In genomic region chr1:100948721-100949400, GRCh38 we compare ENCODE assay signal across 7 cellular contexts. TPM values are rescaled to one million over a fixed set of nuclear protein-coding genes. Genes with fewer than 3 reads are reported as not detected.
DNase-seq lines count a peak whose midpoint lies in the region; ATAC-seq and TF ChIP-seq lines count a peak whose summit lies in the region.
"Not testable (repeated sequence)": the region's sequence is repeated elsewhere in the genome, so short reads cannot be mapped to it uniquely, and the experiment has no call there.

No MANE protein-coding gene starts in this region.

- not testable (repeated sequence) for H3K9me3 ChIP-seq in H9 (ENCODE audit: control insufficient read depth, low read depth, low read length); PC-9 (ENCODE audit: insufficient read depth, low read depth)
- peaks cover 0 to 23% (median 2%) of the 10 kb centered on the region in 8 donors for H3K9me3 ChIP-seq in spleen

- intact Hi-C loops in PC-9 (cut with micrococcal nuclease; ENCODE audit: unreplicated experiment); spleen (cut with DNase I; ENCODE audit: low total_unique reads): not testable (repeated sequence)

- H3K4ac ChIP-seq in H9 (ENCODE audit: low read depth, low read length); mesendoderm (ENCODE audit: low read depth, low read length): not testable (repeated sequence)

- not testable (repeated sequence) for H2BK20ac ChIP-seq in H9 (ENCODE audit: low read depth, low read length, poor library complexity, severe bottlenecking)

- H3K79me2 ChIP-seq in H9 (ENCODE audit: insufficient read depth, low read length); mesendoderm (ENCODE audit: control insufficient read depth, insufficient read depth, low read length): not testable (repeated sequence)
- H3K79me2 ChIP-seq in PC-9 (ENCODE audit: low read depth) = peaks cover 28% of the 10 kb centered on the region; the same call in 1 of the 2 replicates

- H3K9ac ChIP-seq in H9 (ENCODE audit: extremely low read depth, insufficient read length, low read length); mesendoderm (ENCODE audit: low read length): not testable (repeated sequence)

- not testable (repeated sequence) for H3K18ac ChIP-seq in H9 (ENCODE audit: insufficient read length, low read depth, low read length); mesendoderm (ENCODE audit: low read length)

- not testable (repeated sequence) for H3K27ac ChIP-seq in H9 (ENCODE audit: insufficient read length, low read depth, low read length); PC-9; mesendoderm (ENCODE audit: low read depth, low read length)
- peak overlapping the region; percentile 6 to 84 (median 50) for H3K27ac ChIP-seq in spleen

- not testable (repeated sequence) for H2BK12ac ChIP-seq in H9 (ENCODE audit: insufficient read length, low read depth, low read length)

- H3K23ac ChIP-seq in H9 (ENCODE audit: insufficient read length, low read depth, low read length); mesendoderm (ENCODE audit: low read length): not testable (repeated sequence)

- POLR2A ChIA-PET in PC-9 (lab: Charles Lee; ENCODE audit: unreplicated experiment) = not testable (repeated sequence)
- POLR2A ChIA-PET in activated CD4-positive, alpha-beta memory T cell treated with anti-CD3 and anti-CD28 coated beads, Interleukin-2, amount 10 ng/mL, durations not matched to agents 7 days and 5 days (lab: Charles Lee) = interaction anchor here (0.7 to 3.6 kb wide), 21 partner anchors 8 to 345 kb away, joined by 3 to 26 read pairs (median 4); partner anchors contain the start of gene S1PR1

- H3K4me2 ChIP-seq in H9 (ENCODE audit: insufficient read depth, insufficient read length, low read length); mesendoderm (ENCODE audit: low read length): not testable (repeated sequence)
- 0 out of 2 replicates have a peak overlapping the region, but pooled peaks have one; percentile 4 for H3K4me2 ChIP-seq in PC-9

- peaks cover 19 to 26% of the 10 kb centered on the region in 2 experiments for H3K9me3 Mint-ChIP-seq in H9
- peaks cover 59% of the 10 kb centered on the region for H3K9me3 Mint-ChIP-seq in activated CD4-positive, alpha-beta memory T cell treated with anti-CD3 and anti-CD28 coated beads, Interleukin-2, amount 10 ng/mL, durations not matched to agents 7 days and 5 days
- H3K9me3 Mint-ChIP-seq in activated naive CD4-positive, alpha-beta T cell treated with anti-CD3 and anti-CD28 coated beads, Interleukin-2, amount 50 U/mL, for 72 hours = peaks cover 23 to 54% of the 10 kb centered on the region in 2 donors

- H3F3A ChIP-seq in PC-9 (ENCODE audit: insufficient read depth, low read depth) = not testable (repeated sequence)

- DNase-seq in H9; PC-9; activated CD4-positive, alpha-beta memory T cell treated with anti-CD3 and anti-CD28 coated beads, Interleukin-2, amount 10 ng/mL, durations not matched to agents 7 days and 5 days; activated naive CD4-positive, alpha-beta T cell treated with anti-CD3 and anti-CD28 coated beads, Interleukin-2, amount 50 U/mL, for 72 hours (ENCODE audit: low spot score in 2 of 2); mesendoderm; spleen: not testable (repeated sequence)
- peak; percentile 58 for DNase-seq in epithelial cell of esophagus (ENCODE audit: low read depth)

- peak overlapping the region; percentile 76 to 97 (median 85); a peak in 6 of 7 replicates for H3K27ac Mint-ChIP-seq in H9
- peak overlapping the region; percentile 93 for H3K27ac Mint-ChIP-seq in activated CD4-positive, alpha-beta memory T cell treated with anti-CD3 and anti-CD28 coated beads, Interleukin-2, amount 10 ng/mL, durations not matched to agents 7 days and 5 days
- peak overlapping the region; percentile 32 to 89 for H3K27ac Mint-ChIP-seq in activated naive CD4-positive, alpha-beta T cell treated with anti-CD3 and anti-CD28 coated beads, Interleukin-2, amount 50 U/mL, for 72 hours

- H3K4me3 ChIP-seq in PC-9; epithelial cell of esophagus (ENCODE audit: low read length); mesendoderm (ENCODE audit: low read length): not testable (repeated sequence)
- peak overlapping the region in 1 of 8 donors; percentile 53 for H3K4me3 ChIP-seq in spleen

- H3K36me3 Mint-ChIP-seq in H9 (ENCODE audit: insufficient read depth in 1 of 3, low read depth in 3 of 3) = peaks cover 45 to 53% (median 50%) of the 10 kb centered on the region in 3 experiments
- H3K36me3 Mint-ChIP-seq in activated CD4-positive, alpha-beta memory T cell treated with anti-CD3 and anti-CD28 coated beads, Interleukin-2, amount 10 ng/mL, durations not matched to agents 7 days and 5 days (ENCODE audit: low read depth) = peaks cover 91% of the 10 kb centered on the region
- H3K36me3 Mint-ChIP-seq in activated naive CD4-positive, alpha-beta T cell treated with anti-CD3 and anti-CD28 coated beads, Interleukin-2, amount 50 U/mL, for 72 hours = peaks cover 69 to 86% of the 10 kb centered on the region in 2 donors

- H3K27me3 ChIP-seq in H9 (ENCODE audit: insufficient read depth, low read length); PC-9 (ENCODE audit: insufficient read depth, low read depth); mesendoderm (ENCODE audit: insufficient read depth, low read length, poor library complexity); spleen (replicated peaks in 1 of 7): not testable (repeated sequence)

- not testable (repeated sequence) for TF ChIP-seq POLR2A in spleen (IDR thresholded peaks at IDR 0.05)

- not testable (repeated sequence) for H3K9me2 ChIP-seq in PC-9 (ENCODE audit: insufficient read depth)

- not testable (repeated sequence) for H3K4me3 Mint-ChIP-seq in H9
- peak overlapping the region; percentile 56 for H3K4me3 Mint-ChIP-seq in activated CD4-positive, alpha-beta memory T cell treated with anti-CD3 and anti-CD28 coated beads, Interleukin-2, amount 10 ng/mL, durations not matched to agents 7 days and 5 days

- not testable (repeated sequence) for H4K8ac ChIP-seq in H9 (replicated peaks; ENCODE audit: insufficient read length, low read depth, low read length); mesendoderm (ENCODE audit: low read depth, low read length)

- H2BK120ac ChIP-seq in H9 (ENCODE audit: low read depth, low read length, poor library complexity, severe bottlenecking); mesendoderm (ENCODE audit: low read depth, low read length): not testable (repeated sequence)

- not testable (repeated sequence) for H2BK5ac ChIP-seq in H9 (ENCODE audit: insufficient read length, low read length); mesendoderm (ENCODE audit: low read length)

- not testable (repeated sequence) for H3K23me2 ChIP-seq in H9 (ENCODE audit: insufficient read length, low read depth, low read length, poor library complexity, severe bottlenecking)

- ATAC-seq in activated naive CD4-positive, alpha-beta T cell treated with anti-CD3 and anti-CD28 coated beads, Interleukin-2, amount 50 U/mL, for 72 hours = not testable (repeated sequence)

- H4K91ac ChIP-seq in H9 (ENCODE audit: insufficient read length, low read depth, low read length) = not testable (repeated sequence)

- not testable (repeated sequence) for H3K27me3 Mint-ChIP-seq in H9 (ENCODE audit: low read depth); activated CD4-positive, alpha-beta memory T cell treated with anti-CD3 and anti-CD28 coated beads, Interleukin-2, amount 10 ng/mL, durations not matched to agents 7 days and 5 days

- H3K14ac ChIP-seq in H9 (ENCODE audit: insufficient read depth, low read length) = not testable (repeated sequence)

- not testable (repeated sequence) for H4K5ac ChIP-seq in H9 (ENCODE audit: insufficient read length, low read depth, low read length); mesendoderm (ENCODE audit: low read length)

- CTCF ChIA-PET in PC-9 (lab: Charles Lee) = interaction anchor here (0.5 to 1.7 kb wide), 4 partner anchors 54 to 340 kb away, joined by 3 to 5 read pairs (median 3); partner anchors contain the start of gene EXTL2
- CTCF ChIA-PET in activated CD4-positive, alpha-beta memory T cell treated with anti-CD3 and anti-CD28 coated beads, Interleukin-2, amount 10 ng/mL, durations not matched to agents 7 days and 5 days (lab: Charles Lee) = interaction anchor here (1.0 to 2.8 kb wide), 16 partner anchors 13 to 361 kb away, joined by 3 to 14 read pairs (median 4); no protein-coding TSS in a partner anchor

- not testable (repeated sequence) for H2AK5ac ChIP-seq in H9 (ENCODE audit: insufficient read length, low read length); mesendoderm (ENCODE audit: low read length)

- H3K56ac ChIP-seq in H9 (ENCODE audit: insufficient read length, low read depth, low read length) = not testable (repeated sequence)
- peak overlapping the region; percentile 52 for H3K56ac ChIP-seq in mesendoderm (ENCODE audit: low read length)

- peaks cover 50 to 54% of the 10 kb centered on the region in 2 experiments for H3K4me1 Mint-ChIP-seq in H9
- H3K4me1 Mint-ChIP-seq in activated CD4-positive, alpha-beta memory T cell treated with anti-CD3 and anti-CD28 coated beads, Interleukin-2, amount 10 ng/mL, durations not matched to agents 7 days and 5 days = peaks cover 66% of the 10 kb centered on the region

- H3K36me3 ChIP-seq in PC-9 (ENCODE audit: low read depth) (peaks cover 21% of the 10 kb centered on the region; the same call in 1 of the 2 replicates), spleen (peaks cover 0 to 40% (median 6%) of the 10 kb centered on the region in 6 donors)
- not testable (repeated sequence) for H3K36me3 ChIP-seq in mesendoderm (ENCODE audit: control insufficient read depth, insufficient read depth, low read length)

- WGBS in H9 (ENCODE audit: extremely low coverage, insufficient read length, low lambda C conversion rate) = no CpG with 5 or more reads among the region's 6 CpGs
- no CpG with 5 or more reads among the region's 6 CpGs for WGBS in mesendoderm (ENCODE audit: extremely low coverage, insufficient coverage, low lambda C conversion rate)
- 77 to 88% (median 85%) methylated on average over 6 of the region's 6 CpGs for WGBS in spleen, 5 donors

- H3K79me1 ChIP-seq in H9 (ENCODE audit: insufficient read depth, low read depth, low read length, poor library complexity, severe bottlenecking); mesendoderm (ENCODE audit: low read length): not testable (repeated sequence)

- not testable (repeated sequence) for H4K20me1 ChIP-seq in H9 (ENCODE audit: control insufficient read depth, insufficient read depth, insufficient read length)
- H4K20me1 ChIP-seq in PC-9 (ENCODE audit: insufficient read depth) = peaks cover 14% of the 10 kb centered on the region

- not testable (repeated sequence) for TF ChIP-seq CTCF in H9 (conservative IDR thresholded peaks at IDR 0.05); PC-9 (conservative IDR thresholded peaks at IDR 0.05); epithelial cell of esophagus (IDR thresholded peaks at IDR 0.05; ENCODE audit: insufficient read depth, low read depth, low read length, missing control alignments); spleen (IDR thresholded peaks at IDR 0.05 in 8 of 11, conservative IDR thresholded peaks at IDR 0.05 in 3 of 11)

- H3K4me1 ChIP-seq in H9 (ENCODE audit: insufficient read depth, low read length) (peaks cover 13% of the 10 kb centered on the region; the same call in 1 of the 2 replicates), spleen (peaks cover 7 to 42% (median 20%) of the 10 kb centered on the region in 6 donors)
- not testable (repeated sequence) for H3K4me1 ChIP-seq in PC-9 (replicated peaks; ENCODE audit: insufficient read depth); mesendoderm (ENCODE audit: control insufficient read depth, low read depth, low read length)

- H3T11ph ChIP-seq in H9 (ENCODE audit: low read length) = not testable (repeated sequence)

- not testable (repeated sequence) for BruUV-seq in PC-9 (replicated peaks; lab: Mats Ljungman, UMichigan)

- H2BK15ac ChIP-seq in H9 (ENCODE audit: low read depth, low read length); mesendoderm (replicated peaks; ENCODE audit: low read depth): not testable (repeated sequence)

- H2AFZ ChIP-seq in H9 (ENCODE audit: low read length); PC-9: not testable (repeated sequence)

RNA-seq across cellular contexts. Expression of gene SLC30A7, which starts 53.0 kb away (rescaled TPM):
- total RNA-seq in H9 (2021) (25.6 and 26.6 TPM in 2 replicates), PC-9 (2021) (18.4 and 27.4 TPM in 2 replicates), spleen (10 to 100 TPM; 32.8 to 44.5 (median 39.1) TPM)
- total RNA-seq in activated CD4-positive, alpha-beta memory T cell treated with anti-CD3 and anti-CD28 coated beads, Interleukin-2, amount 10 ng/mL, durations not matched to agents 7 days and 5 days = 10 to 100 TPM; 38.9 to 42.7 TPM
- 10 to 100 TPM; 39.0 to 42.2 TPM for total RNA-seq in activated naive CD4-positive, alpha-beta T cell treated with anti-CD3 and anti-CD28 coated beads, Interleukin-2, amount 50 U/mL, for 72 hours
- 11.2 TPM for polyA plus RNA-seq in mesendoderm (2013, experiment 1 of 2)
- 10.5 TPM for polyA plus RNA-seq in mesendoderm (2013, experiment 2 of 2)
- 1 to 10 TPM; 4.2 to 4.9 (median 4.6) TPM for polyA plus RNA-seq in spleen

RNA-seq across cellular contexts. Expression of gene EXTL2, which starts 54.2 kb away (rescaled TPM):
- total RNA-seq in H9 (2021) = 36.3 and 37.9 TPM in 2 replicates
- total RNA-seq in PC-9 (2021) = 16.3 and 20.2 TPM in 2 replicates
- total RNA-seq in activated CD4-positive, alpha-beta memory T cell treated with anti-CD3 and anti-CD28 coated beads, Interleukin-2, amount 10 ng/mL, durations not matched to agents 7 days and 5 days = 1 to 10 TPM; 1.4 to 2.4 TPM
- 1 to 10 TPM; 5.3 to 9.0 TPM for total RNA-seq in activated naive CD4-positive, alpha-beta T cell treated with anti-CD3 and anti-CD28 coated beads, Interleukin-2, amount 50 U/mL, for 72 hours
- 36.7 TPM for polyA plus RNA-seq in mesendoderm (2013, experiment 1 of 2)
- 36.0 TPM for polyA plus RNA-seq in mesendoderm (2013, experiment 2 of 2)
- total RNA-seq in spleen = 10 to 100 TPM in 2 of 7 donors, 1 to 10 TPM in 5; 5.9 to 14.1 (median 8.8) TPM
- polyA plus RNA-seq in spleen = 1 to 10 TPM; 5.0 to 6.3 (median 5.4) TPM
